ENCODE assay signal across 13 cellular contexts in the genomic region with DNA sequence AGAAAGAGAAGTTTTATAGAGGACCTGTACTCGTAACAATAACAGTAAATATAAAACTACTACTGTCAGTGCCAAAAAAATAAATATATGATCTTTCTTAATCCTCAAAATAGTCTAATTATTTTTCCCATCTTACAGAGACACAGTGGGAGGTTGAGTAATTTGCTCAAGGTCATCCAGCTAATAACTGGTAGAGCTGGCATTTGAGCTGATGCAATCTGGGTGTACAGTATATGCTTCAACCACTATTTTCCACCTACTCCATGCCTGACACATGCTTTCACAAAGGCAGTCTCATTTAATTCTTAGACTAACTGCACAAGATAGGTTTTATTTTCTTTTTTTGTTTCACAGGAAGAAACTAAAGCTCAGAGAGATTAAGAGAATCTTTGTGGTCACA. TPM values are rescaled to one million over a fixed set of nuclear protein-coding genes. Genes with fewer than 3 reads are reported as not detected.
A peak's percentile ranks its signal among the peaks of the same experiment; 100 is the strongest.
DNase-seq lines count a peak whose midpoint lies in the region; ATAC-seq and TF ChIP-seq lines count a peak whose summit lies in the region.
"Had no signal": no experiment of that assay in that cellular context is flagged by ENCODE, and none has a peak within 500 bp of the region (broad histone marks: within the 10 kb centered on the region; RNA-seq: fewer than 3 reads in every experiment).

No MANE protein-coding gene starts in this region.

- no peaks in the 10 kb centered on the region for H3K27me3 ChIP-seq in breast epithelium

- TF ChIP-seq CTCF in MCF 10A (IDR thresholded peaks at IDR 0.05; ENCODE audit: unreplicated experiment) (no peak), breast epithelium (IDR thresholded peaks at IDR 0.05) (no peak), fibroblast of pulmonary artery (IDR thresholded peaks at IDR 0.05; ENCODE audit: low read length, missing control alignments) (no peak)

- no peak overlapping the region for H3K4me3 Mint-ChIP-seq in MCF 10A (ENCODE audit: unreplicated experiment)
- H3K4me3 Mint-ChIP-seq in activated naive CD8-positive, alpha-beta T cell = no peak overlapping the region
- no peak overlapping the region for H3K4me3 Mint-ChIP-seq in stimulated activated naive CD8-positive, alpha-beta T cell treated with anti-CD3 and anti-CD28 coated beads, Interleukin-15, amount 100 ng/mL, for 72 hours
- H3K4me3 Mint-ChIP-seq: B cell had no signal

- intact Hi-C loops in MCF 10A (cut with micrococcal nuclease) = no loop called here
- intact Hi-C loops in breast epithelium (cut with DNase I; ENCODE audit: low total_unique reads) = no loop called here

- H3K27ac ChIP-seq in breast epithelium = no peak overlapping the region
- H3K27ac ChIP-seq: parathyroid adenoma, VCaP had no signal

- no peaks in the 10 kb centered on the region for H3K9me3 Mint-ChIP-seq in MCF 10A (ENCODE audit: unreplicated experiment)
- no peaks in the 10 kb centered on the region for H3K9me3 Mint-ChIP-seq in activated naive CD8-positive, alpha-beta T cell (ENCODE audit: low read depth)
- no peaks in the 10 kb centered on the region for H3K9me3 Mint-ChIP-seq in stimulated activated naive CD8-positive, alpha-beta T cell treated with anti-CD3 and anti-CD28 coated beads, Interleukin-15, amount 100 ng/mL, for 72 hours

- H3K9me3 ChIP-seq in breast epithelium = no peaks in the 10 kb centered on the region

- peak; percentile 83 for ATAC-seq in stimulated activated naive CD8-positive, alpha-beta T cell treated with anti-CD3 and anti-CD28 coated beads, Interleukin-15, amount 100 ng/mL, for 72 hours

- no peaks in the 10 kb centered on the region for H3K27me3 Mint-ChIP-seq in MCF 10A (ENCODE audit: insufficient read depth, unreplicated experiment)
- H3K27me3 Mint-ChIP-seq in activated naive CD8-positive, alpha-beta T cell = no peaks in the 10 kb centered on the region
- H3K27me3 Mint-ChIP-seq in stimulated activated naive CD8-positive, alpha-beta T cell treated with anti-CD3 and anti-CD28 coated beads, Interleukin-15, amount 100 ng/mL, for 72 hours = no peaks in the 10 kb centered on the region
- H3K27me3 Mint-ChIP-seq: B cell had no signal

- peak overlapping the region; percentile 19 for H3K27ac Mint-ChIP-seq in MCF 10A (ENCODE audit: low read depth, unreplicated experiment)
- H3K27ac Mint-ChIP-seq in activated naive CD8-positive, alpha-beta T cell = peak overlapping the region; percentile 81
- peak overlapping the region; percentile 87 to 91 for H3K27ac Mint-ChIP-seq in stimulated activated naive CD8-positive, alpha-beta T cell treated with anti-CD3 and anti-CD28 coated beads, Interleukin-15, amount 100 ng/mL, for 72 hours
- H3K27ac Mint-ChIP-seq: B cell had no signal

- POLR2A ChIA-PET in MCF 10A (lab: Yijun Ruan, JAX) = interaction anchor here (0.6 to 1.1 kb wide), 4 partner anchors 35 to 190 kb away, joined by 3 to 5 read pairs (median 3); no protein-coding TSS in a partner anchor

- BruUV-seq in MCF 10A (replicated peaks; lab: Mats Ljungman, UMichigan) = no TSS peak

- peak; percentile 48 for DNase-seq in MCF 10A (ENCODE audit: unreplicated experiment)
- no peak for DNase-seq in breast epithelium (ENCODE audit: low spot score in 2 of 2)
- DNase-seq in fibroblast of pulmonary artery (ENCODE audit: low read depth) = peak; percentile 48
- DNase-seq in stimulated activated naive CD8-positive, alpha-beta T cell treated with anti-CD3 and anti-CD28 coated beads, Interleukin-15, amount 100 ng/mL, for 72 hours = no peak
- no peak for DNase-seq in effector CD8-positive, alpha-beta T cell (lab: John Stamatoyannopoulos, UW)
- no peak for DNase-seq in putamen (ENCODE audit: low spot score)
- no peak for DNase-seq in NCI-H1417 (lab: John Stamatoyannopoulos, UW)
- DNase-seq: DMS 273 treated with DMSO at 0.1 percent for 48 hours; stimulated activated CD4-positive, alpha-beta T cell treated with anti-CD3 and anti-CD28 coated beads, Interleukin-15, amount 100 ng/mL, for 24 hours had no signal

- peaks cover 23% of the 10 kb centered on the region for H3K36me3 Mint-ChIP-seq in MCF 10A (ENCODE audit: insufficient read depth, unreplicated experiment)
- peaks cover 15% of the 10 kb centered on the region for H3K36me3 Mint-ChIP-seq in activated naive CD8-positive, alpha-beta T cell

- H3K4me1 ChIP-seq in breast epithelium = no peaks in the 10 kb centered on the region
- H3K4me1 ChIP-seq: parathyroid adenoma had no signal

- peaks cover 7% of the 10 kb centered on the region for H3K4me1 Mint-ChIP-seq in MCF 10A (ENCODE audit: insufficient read depth, unreplicated experiment)
- peaks cover 7% of the 10 kb centered on the region for H3K4me1 Mint-ChIP-seq in activated naive CD8-positive, alpha-beta T cell (ENCODE audit: low read depth)
- peaks cover 40% of the 10 kb centered on the region for H3K4me1 Mint-ChIP-seq in stimulated activated naive CD8-positive, alpha-beta T cell treated with anti-CD3 and anti-CD28 coated beads, Interleukin-15, amount 100 ng/mL, for 72 hours

- no peaks in the 10 kb centered on the region for H3K36me3 ChIP-seq in breast epithelium

- CTCF ChIA-PET in MCF 10A (lab: Yijun Ruan, JAX) = interaction anchor here (0.7 kb wide), 2 partner anchors 8 to 12 kb away, joined by 3 read pairs; no protein-coding TSS in a partner anchor

- no peak for TF ChIP-seq POLR2A in breast epithelium (IDR thresholded peaks at IDR 0.05)

- H3K4me3 ChIP-seq in breast epithelium = no peak overlapping the region
- H3K4me3 ChIP-seq in fibroblast of pulmonary artery (replicated peaks; ENCODE audit: low read depth, low read length) = no peak overlapping the region

RNA-seq across cellular contexts. Expression of gene PIGL, which starts 33.6 kb away (rescaled TPM):
- total RNA-seq in MCF 10A (2022) (28.5 and 31.3 TPM in 2 replicates), breast epithelium (10 to 100 TPM; 54.6 to 76.2 (median 68.8) TPM)

RNA-seq across cellular contexts. Expression of gene NCOR1, which starts 35.3 kb away (rescaled TPM):
- total RNA-seq in MCF 10A (2022) = 120 and 138 TPM in 2 replicates
- 100 to 1,000 TPM; 118 to 229 (median 174) TPM for total RNA-seq in breast epithelium

Comparison
In these comparisons a context has a peak if more than half of its experiments do, and no peak if none do; other contexts are left out.
1. DNase-seq: peak in MCF 10A (single experiment) and fibroblast of pulmonary artery (single experiment); none in breast epithelium (0 of 2), stimulated activated naive CD8-positive, alpha-beta T cell treated with anti-CD3 and anti-CD28 coated beads, Interleukin-15, amount 100 ng/mL, for 72 hours (0 of 2), effector CD8-positive, alpha-beta T cell (single experiment), putamen (single experiment) and NCI-H1417 (0 of 3).
2. H3K27ac Mint-ChIP-seq: peak in every context shown above with its lines; median percentile 89 in stimulated activated naive CD8-positive, alpha-beta T cell treated with anti-CD3 and anti-CD28 coated beads, Interleukin-15, amount 100 ng/mL, for 72 hours; 81 in activated naive CD8-positive, alpha-beta T cell; 19 in MCF 10A.